10 cellular contexts compared by ENCODE assay signal in the genomic region with DNA sequence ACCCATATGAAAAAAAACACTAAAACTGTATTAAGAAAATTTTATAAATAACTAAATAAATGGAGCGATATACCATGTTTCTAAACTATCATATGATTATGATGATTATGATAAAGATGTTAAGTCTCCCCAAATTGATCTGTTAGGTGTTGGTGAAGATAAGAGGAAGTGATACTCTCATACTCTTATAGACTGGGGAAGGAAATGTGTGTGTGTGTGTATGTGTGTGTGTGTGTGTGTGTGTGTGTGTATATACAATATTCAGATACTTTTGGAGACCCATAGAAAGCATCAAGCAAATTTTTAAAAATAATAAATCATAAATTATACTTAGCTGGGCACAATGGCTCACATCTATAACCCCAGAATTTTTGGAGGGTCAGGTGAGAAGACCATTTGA.
DNase-seq lines count a peak whose midpoint lies in the region; ATAC-seq lines count a peak whose summit lies in the region.
"Had no signal": no experiment of that assay in that cellular context is flagged by ENCODE, and none has a peak within 500 bp of the region (broad histone marks: within the 10 kb centered on the region; RNA-seq: fewer than 3 reads in every experiment).

No MANE protein-coding gene starts in this region.

- ATAC-seq in HG02870 (IDR thresholded peaks at IDR 0.05; ENCODE audit: unreplicated experiment) (peak; percentile 78), HG03565 (IDR thresholded peaks at IDR 0.05; ENCODE audit: unreplicated experiment) (peak; percentile 83)

- DNase-seq in SIG-M5 treated with dmso at 0.1 percent for 504 hours (lab: John Stamatoyannopoulos, UW; ENCODE audit: unreplicated experiment) = peak; percentile 37
- no peak for DNase-seq in SIG-M5 (lab: John Stamatoyannopoulos, UW)
- no peak for DNase-seq in T-helper 1 cell
- no peak for DNase-seq in activated T-cell treated with anti-CD3 and anti-CD28 coated beads, Interleukin-2, amount 50 U/mL, for 1 hour
- DNase-seq in NCI-H1092 (lab: John Stamatoyannopoulos, UW) = no peak
- DNase-seq in superior temporal gyrus (ENCODE audit: extremely low spot score) = no peak
- DNase-seq: brain microvascular endothelial cell, NCI-H2081 treated with DMSO at 0.1 percent for 48 hours had no signal
